15 cellular contexts compared by ENCODE assay signal in genomic region chr5:172696171-172696849, GRCh38. TPM values are rescaled to one million over a fixed set of nuclear protein-coding genes. Genes with fewer than 3 reads are reported as not detected.
DNase-seq lines count a peak whose midpoint lies in the region; ATAC-seq and TF ChIP-seq lines count a peak whose summit lies in the region.
"Had no signal": no experiment of that assay in that cellular context is flagged by ENCODE, and none has a peak within 500 bp of the region (broad histone marks: within the 10 kb centered on the region; RNA-seq: fewer than 3 reads in every experiment).

No MANE protein-coding gene starts in this region.

- peak overlapping the region in 2 of 4 donors; percentile 55 to 66 for H3K4me3 ChIP-seq in esophagus squamous epithelium
- H3K4me3 ChIP-seq in naive thymus-derived CD4-positive, alpha-beta T cell (ENCODE audit: low read length), result no peak overlapping the region
- H3K4me3 ChIP-seq in upper lobe of right lung, result no peak overlapping the region

- peaks cover 22% of the 10 kb centered on the region for H3K27me3 Mint-ChIP-seq in activated CD8-positive, alpha-beta memory T cell treated with anti-CD3 and anti-CD28 coated beads, Interleukin-2, amount 10 ng/mL, durations not matched to agents 7 days and 5 days
- H3K27me3 Mint-ChIP-seq in naive thymus-derived CD4-positive, alpha-beta T cell, result peaks cover 4 to 16% (median 7%) of the 10 kb centered on the region in 5 donors

- 39 to 83% methylated on average over 4 to 5 of the region's 20 CpGs for WGBS in esophagus squamous epithelium, 2 donors

- H3K27ac ChIP-seq in esophagus squamous epithelium, result peak overlapping the region; percentile 74 to 84 (median 79)
- H3K27ac ChIP-seq in naive thymus-derived CD4-positive, alpha-beta T cell (ENCODE audit: low read depth, low read length), result no peak overlapping the region
- peak overlapping the region; percentile 88 for H3K27ac ChIP-seq in upper lobe of right lung
- H3K27ac ChIP-seq: WERI-Rb-1 had no signal

- peak overlapping the region; percentile 87 for H3K4me3 Mint-ChIP-seq in activated CD8-positive, alpha-beta memory T cell treated with anti-CD3 and anti-CD28 coated beads, Interleukin-2, amount 10 ng/mL, durations not matched to agents 7 days and 5 days
- H3K4me3 Mint-ChIP-seq in naive thymus-derived CD4-positive, alpha-beta T cell, result peak overlapping the region in 8 of 10 donors; percentile 24 to 96 (median 94)
- H3K4me3 Mint-ChIP-seq: neural crest cell had no signal

- DNase-seq in activated CD8-positive, alpha-beta memory T cell treated with anti-CD3 and anti-CD28 coated beads, Interleukin-2, amount 10 ng/mL, durations not matched to agents 7 days and 5 days, result no peak
- DNase-seq in activated CD8-positive, alpha-beta memory T cell treated with anti-CD3 and anti-CD28 coated beads for 24 hours, result no peak
- no peak for DNase-seq in esophagus squamous epithelium (lab: John Stamatoyannopoulos, UW)
- DNase-seq in naive thymus-derived CD4-positive, alpha-beta T cell, result no peak
- DNase-seq in upper lobe of right lung, result no peak
- DNase-seq in GM10248 (ENCODE audit: extremely low spot score), result no peak
- DNase-seq in superior temporal gyrus (ENCODE audit: extremely low spot score), result no peak
- DNase-seq: activated effector memory CD4-positive, alpha-beta T cell treated with anti-CD3 and anti-CD28 coated beads, Interleukin-2, amount 50 U/mL, for 16 hours; hippocampal formation; KG1; WERI-Rb-1 had no signal

- H3K36me3 Mint-ChIP-seq in activated CD8-positive, alpha-beta memory T cell treated with anti-CD3 and anti-CD28 coated beads, Interleukin-2, amount 10 ng/mL, durations not matched to agents 7 days and 5 days, result no peaks in the 10 kb centered on the region
- H3K36me3 Mint-ChIP-seq in naive thymus-derived CD4-positive, alpha-beta T cell, result no peaks in the 10 kb centered on the region

- peaks cover 14% of the 10 kb centered on the region for H3K4me1 Mint-ChIP-seq in activated CD8-positive, alpha-beta memory T cell treated with anti-CD3 and anti-CD28 coated beads, Interleukin-2, amount 10 ng/mL, durations not matched to agents 7 days and 5 days
- H3K4me1 Mint-ChIP-seq in naive thymus-derived CD4-positive, alpha-beta T cell, result peaks cover 0 to 18% (median 13%) of the 10 kb centered on the region in 7 donors

- H3K9me3 Mint-ChIP-seq in activated CD8-positive, alpha-beta memory T cell treated with anti-CD3 and anti-CD28 coated beads, Interleukin-2, amount 10 ng/mL, durations not matched to agents 7 days and 5 days (ENCODE audit: low read depth), result no peaks in the 10 kb centered on the region
- no peaks in the 10 kb centered on the region for H3K9me3 Mint-ChIP-seq in naive thymus-derived CD4-positive, alpha-beta T cell
- H3K9me3 Mint-ChIP-seq: neural crest cell had no signal

- intact Hi-C loops in esophagus squamous epithelium (cut with DNase I), result loop anchor here (5.0 kb wide), 1 partner anchor 234 kb away; no protein-coding TSS in a partner anchor
- intact Hi-C loops in naive thymus-derived CD4-positive, alpha-beta T cell (cut with micrococcal nuclease), result loop anchor here (5.0 kb wide), 2 partner anchors 414 to 509 kb away; partner anchors contain the start of genes STK10 (in 1 of the 2) and UBTD2 (in 1 of the 2)
- intact Hi-C loops in upper lobe of right lung (cut with DNase I), result loop anchor here (5.0 kb wide), 1 partner anchor 214 kb away; no protein-coding TSS in a partner anchor

- no peaks in the 10 kb centered on the region for H3K9me3 ChIP-seq in esophagus squamous epithelium
- H3K9me3 ChIP-seq in naive thymus-derived CD4-positive, alpha-beta T cell (ENCODE audit: control insufficient read depth in 2 of 3, low read length in 3 of 3), result no peaks in the 10 kb centered on the region
- H3K9me3 ChIP-seq in upper lobe of right lung, result no peaks in the 10 kb centered on the region
- H3K9me3 ChIP-seq: A549 had no signal

- H3K4me1 ChIP-seq in esophagus squamous epithelium (peaks cover 12 to 79% (median 29%) of the 10 kb centered on the region in 3 donors), upper lobe of right lung (peaks cover 41% of the 10 kb centered on the region)
- peaks cover 5 to 10% of the 10 kb centered on the region in 2 donors for H3K4me1 ChIP-seq in naive thymus-derived CD4-positive, alpha-beta T cell (ENCODE audit: control insufficient read depth in 2 of 2, insufficient read depth in 2 of 2, low read length in 2 of 2)

- TF ChIP-seq CTCF in esophagus squamous epithelium (IDR thresholded peaks at IDR 0.05) (no peak), upper lobe of right lung (IDR thresholded peaks at IDR 0.05) (no peak), GM10248 (IDR thresholded peaks at IDR 0.05; ENCODE audit: control extremely low read depth, extremely low read depth, low read depth, missing control alignments) (no peak)

- no peaks in the 10 kb centered on the region for H3K27me3 ChIP-seq in esophagus squamous epithelium
- no peaks in the 10 kb centered on the region for H3K27me3 ChIP-seq in naive thymus-derived CD4-positive, alpha-beta T cell (ENCODE audit: control insufficient read depth in 2 of 2, insufficient read depth in 2 of 2, low read length in 2 of 2)
- H3K27me3 ChIP-seq in upper lobe of right lung, result no peaks in the 10 kb centered on the region
- H3K27me3 ChIP-seq: dorsolateral prefrontal cortex had no signal

- H3K36me3 ChIP-seq in esophagus squamous epithelium, result no peaks in the 10 kb centered on the region
- H3K36me3 ChIP-seq in naive thymus-derived CD4-positive, alpha-beta T cell (ENCODE audit: control insufficient read depth in 2 of 3, insufficient read depth in 3 of 3, low read length in 3 of 3), result no peaks in the 10 kb centered on the region
- H3K36me3 ChIP-seq in upper lobe of right lung, result no peaks in the 10 kb centered on the region
- H3K36me3 ChIP-seq: WERI-Rb-1 had no signal

- H3K27ac Mint-ChIP-seq in activated CD8-positive, alpha-beta memory T cell treated with anti-CD3 and anti-CD28 coated beads, Interleukin-2, amount 10 ng/mL, durations not matched to agents 7 days and 5 days, result no peak overlapping the region
- peak overlapping the region in 2 of 9 donors; percentile 88 to 94 for H3K27ac Mint-ChIP-seq in naive thymus-derived CD4-positive, alpha-beta T cell

- CTCF ChIA-PET in activated CD8-positive, alpha-beta memory T cell treated with anti-CD3 and anti-CD28 coated beads, Interleukin-2, amount 10 ng/mL, durations not matched to agents 7 days and 5 days (lab: Charles Lee), result interaction anchor here (0.7 to 6.9 kb wide), 14 partner anchors 9 to 277 kb away, joined by 3 to 54 read pairs (median 5); no protein-coding TSS in a partner anchor
- CTCF ChIA-PET in naive thymus-derived CD4-positive, alpha-beta T cell (lab: Charles Lee), result interaction anchor here (0.7 to 2.2 kb wide), 10 partner anchors 8 to 244 kb away, joined by 3 to 12 read pairs (median 4); no protein-coding TSS in a partner anchor
- CTCF ChIA-PET in GM10248 (lab: Yijun Ruan, JAX), result interaction anchor here (0.7 to 5.1 kb wide), 29 partner anchors 8 to 245 kb away, joined by 3 to 49 read pairs (median 6); no protein-coding TSS in a partner anchor

- ATAC-seq in activated CD8-positive, alpha-beta memory T cell treated with anti-CD3 and anti-CD28 coated beads, Interleukin-2, amount 10 ng/mL, durations not matched to agents 7 days and 5 days, result no peak
- ATAC-seq in naive thymus-derived CD4-positive, alpha-beta T cell, result no peak
- ATAC-seq in upper lobe of right lung (no peak), GM18511 (IDR thresholded peaks at IDR 0.05; ENCODE audit: unreplicated experiment) (no peak)

- no peak for TF ChIP-seq POLR2A in esophagus squamous epithelium (IDR thresholded peaks at IDR 0.05)

- POLR2A ChIA-PET in naive thymus-derived CD4-positive, alpha-beta T cell (lab: Charles Lee), result interaction anchor here (0.6 to 1.4 kb wide), 3 partner anchors 8 to 411 kb away, joined by 3 to 4 read pairs (median 3); no protein-coding TSS in a partner anchor
- POLR2A ChIA-PET in GM10248 (lab: Yijun Ruan, JAX), result no interaction called here

RNA-seq across cellular contexts. Expression of gene NEURL1B, which starts 55.2 kb away (rescaled TPM):
- 1 to 10 TPM in 1 of 2 experiments, under 1 TPM in 1; 0.26 to 1.7 TPM for total RNA-seq in activated CD8-positive, alpha-beta memory T cell treated with anti-CD3 and anti-CD28 coated beads, Interleukin-2, amount 10 ng/mL, durations not matched to agents 7 days and 5 days
- 10 to 100 TPM; 11.9 to 18.8 (median 15.6) TPM for total RNA-seq in esophagus squamous epithelium
- 1 to 10 TPM in 1 of 5 experiments, under 1 TPM in 4; 0.05 to 3.4 (median 0.34) TPM for total RNA-seq in naive thymus-derived CD4-positive, alpha-beta T cell
- under 1 TPM in 1 of 2 donors, not detected in 1; 0.11 TPM for polyA plus RNA-seq in naive thymus-derived CD4-positive, alpha-beta T cell
- 25.0 TPM for total RNA-seq in upper lobe of right lung
